Comparison of ENCODE assay signal across 13 cellular contexts in genomic region chr2:64262068-64262467, GRCh38.
DNase-seq lines count a peak whose midpoint lies in the region; ATAC-seq and TF ChIP-seq lines count a peak whose summit lies in the region.
"Had no signal": no experiment of that assay in that cellular context is flagged by ENCODE, and none has a peak within 500 bp of the region (broad histone marks: within the 10 kb centered on the region; RNA-seq: fewer than 3 reads in every experiment).

No MANE protein-coding gene starts in this region.

- no peak for TF ChIP-seq POLR2A in sigmoid colon (IDR thresholded peaks at IDR 0.05)

- H3K4me2 ChIP-seq in mammary epithelial cell (ENCODE audit: insufficient read depth, low read depth, low read length): no peak overlapping the region

- H3K9ac ChIP-seq in mammary epithelial cell (ENCODE audit: insufficient read depth, low read length) (no peak overlapping the region), liver (ENCODE audit: low read depth in 1 of 2, low read length in 2 of 2) (no peak overlapping the region)

- dilution Hi-C loops in mammary epithelial cell (cut with HindIII; ENCODE audit: low sequenced_read_pairs): loop anchor here (5.0 kb wide), 1 partner anchor 40 kb away; no protein-coding TSS in a partner anchor

- H3K9me3 ChIP-seq in mammary epithelial cell (replicated peaks; ENCODE audit: insufficient read depth, low read length) (no peaks in the 10 kb centered on the region), liver (ENCODE audit: control insufficient read depth in 4 of 4, low read length in 3 of 4) (no peaks in the 10 kb centered on the region), sigmoid colon (no peaks in the 10 kb centered on the region)
- H3K9me3 ChIP-seq: gastroesophageal sphincter, lower lobe of right lung, MG63 had no signal

- H2AFZ ChIP-seq in mammary epithelial cell (ENCODE audit: low read depth, low read length): peak overlapping the region; percentile 4

- no peak overlapping the region for H3K27ac Mint-ChIP-seq in stimulated activated naive CD8-positive, alpha-beta T cell treated with anti-CD3 and anti-CD28 coated beads, Interleukin-15, amount 100 ng/mL, for 72 hours
- H3K27ac Mint-ChIP-seq: activated T-cell treated with anti-CD3 and anti-CD28 coated beads, Interleukin-2, amount 50 U/mL, for 24 hours had no signal

- no peak for ATAC-seq in stimulated activated naive CD8-positive, alpha-beta T cell treated with anti-CD3 and anti-CD28 coated beads, Interleukin-15, amount 100 ng/mL, for 72 hours
- ATAC-seq: gastroesophageal sphincter, Panc1 had no signal

- no peaks in the 10 kb centered on the region for H3K9me3 Mint-ChIP-seq in stimulated activated naive CD8-positive, alpha-beta T cell treated with anti-CD3 and anti-CD28 coated beads, Interleukin-15, amount 100 ng/mL, for 72 hours
- H3K9me3 Mint-ChIP-seq: activated T-cell treated with anti-CD3 and anti-CD28 coated beads, Interleukin-2, amount 50 U/mL, for 24 hours had no signal

- no peaks in the 10 kb centered on the region for H4K20me1 ChIP-seq in mammary epithelial cell (ENCODE audit: insufficient read depth, low read length)

- no TSS peak for BruUV-seq in mammary epithelial cell (replicated peaks; lab: Mats Ljungman, UMichigan)

- TF ChIP-seq CTCF in mammary epithelial cell (conservative IDR thresholded peaks at IDR 0.05 in 1 of 2, IDR thresholded peaks at IDR 0.05 in 1 of 2; ENCODE audit: extremely low read depth in 1 of 2, insufficient read depth in 1 of 2, low read depth in 1 of 2, low read length in 2 of 2) (no peak), liver (IDR thresholded peaks at IDR 0.05; ENCODE audit: low read depth, low read length, missing input control) (no peak), sigmoid colon (IDR thresholded peaks at IDR 0.05) (no peak)

- no peak for TF ChIP-seq EP300 in sigmoid colon (IDR thresholded peaks at IDR 0.05)

- H3K4me1 Mint-ChIP-seq in stimulated activated naive CD8-positive, alpha-beta T cell treated with anti-CD3 and anti-CD28 coated beads, Interleukin-15, amount 100 ng/mL, for 72 hours: peaks cover 7% of the 10 kb centered on the region

- H3K27ac ChIP-seq in mammary epithelial cell (ENCODE audit: insufficient read depth, low read depth, low read length) (no peak overlapping the region), liver (ENCODE audit: low read depth in 1 of 2, low read length in 2 of 2) (peak overlapping the region; percentile 22 to 59), substantia nigra (ENCODE audit: low read depth, low read length, poor library complexity, severe bottlenecking) (peak overlapping the region; percentile 46), sigmoid colon (peak overlapping the region in 2 of 4 donors; percentile 26 to 34)

- CTCF ChIA-PET in mammary epithelial cell (lab: Charles Lee; ENCODE audit: low non-redundant PET): no interaction called here

- peak; percentile 28 for DNase-seq in HT1080 (ENCODE audit: low read depth)
- DNase-seq in mammary epithelial cell: no peak
- no peak for DNase-seq in substantia nigra (lab: John Stamatoyannopoulos, UW)
- DNase-seq in kidney glomerular epithelial cell (lab: John Stamatoyannopoulos, UW): no peak
- no peak for DNase-seq in sigmoid colon
- no peak for DNase-seq in stimulated activated naive CD8-positive, alpha-beta T cell treated with anti-CD3 and anti-CD28 coated beads, Interleukin-15, amount 100 ng/mL, for 72 hours
- no peak for DNase-seq in activated CD8-positive, alpha-beta memory T cell treated with anti-CD3 and anti-CD28 coated beads for 24 hours
- DNase-seq: activated T-cell treated with anti-CD3 and anti-CD28 coated beads, Interleukin-2, amount 50 U/mL, for 24 hours; lower lobe of right lung; MG63 had no signal

- H3K27me3 Mint-ChIP-seq in stimulated activated naive CD8-positive, alpha-beta T cell treated with anti-CD3 and anti-CD28 coated beads, Interleukin-15, amount 100 ng/mL, for 72 hours: no peaks in the 10 kb centered on the region
- H3K27me3 Mint-ChIP-seq: activated T-cell treated with anti-CD3 and anti-CD28 coated beads, Interleukin-2, amount 50 U/mL, for 24 hours had no signal

- no peak overlapping the region for H3K4me3 ChIP-seq in mammary epithelial cell (replicated peaks in 1 of 3; ENCODE audit: insufficient read depth in 1 of 3, low read depth in 2 of 3, low read length in 3 of 3)
- no peak overlapping the region for H3K4me3 ChIP-seq in liver (ENCODE audit: low read depth in 1 of 3, low read length in 3 of 3)
- H3K4me3 ChIP-seq in sigmoid colon: no peak overlapping the region
- H3K4me3 ChIP-seq: gastroesophageal sphincter, lower lobe of right lung, MG63 had no signal

- no peaks in the 10 kb centered on the region for H3K79me2 ChIP-seq in mammary epithelial cell (ENCODE audit: insufficient read depth, low read length)

- in situ Hi-C loops in mammary epithelial cell (cut with MboI; ENCODE audit: low sequenced_read_pairs in 2 of 2): no loop called here

- TF ChIP-seq RAD21 in liver (IDR thresholded peaks at IDR 0.05): peak in 1 of 2 donors; percentile 45

- 70% methylated on average over 3 of the region's 3 CpGs for WGBS in mammary epithelial cell (ENCODE audit: low coverage, missing lambda C conversion rate)
- WGBS in liver: 51% methylated on average over 3 of the region's 3 CpGs
- 38 to 67% methylated on average over 3 of the region's 3 CpGs for WGBS in sigmoid colon, 2 donors

- intact Hi-C loops in mammary epithelial cell (cut with micrococcal nuclease) (loop anchor here (5.0 kb wide), 1 partner anchor 50 kb away; no protein-coding TSS in a partner anchor), sigmoid colon (cut with DNase I) (no loop called here)

- H3K36me3 ChIP-seq in mammary epithelial cell (ENCODE audit: insufficient read depth, low read length): no peaks in the 10 kb centered on the region
- H3K36me3 ChIP-seq in liver (ENCODE audit: control insufficient read depth in 4 of 4, insufficient read depth in 3 of 4, low read depth in 1 of 4, low read length in 3 of 4): no peaks in the 10 kb centered on the region
- no peaks in the 10 kb centered on the region for H3K36me3 ChIP-seq in sigmoid colon
- H3K36me3 ChIP-seq: gastroesophageal sphincter, lower lobe of right lung, MG63 had no signal

- H3K27me3 ChIP-seq in mammary epithelial cell (ENCODE audit: insufficient read depth, low read length) (no peaks in the 10 kb centered on the region), liver (ENCODE audit: control insufficient read depth in 4 of 4, insufficient read depth in 4 of 4, low read length in 3 of 4) (no peaks in the 10 kb centered on the region), sigmoid colon (no peaks in the 10 kb centered on the region)
- H3K27me3 ChIP-seq: gastroesophageal sphincter, MG63 had no signal

- no peak overlapping the region for H3K4me3 Mint-ChIP-seq in stimulated activated naive CD8-positive, alpha-beta T cell treated with anti-CD3 and anti-CD28 coated beads, Interleukin-15, amount 100 ng/mL, for 72 hours
- H3K4me3 Mint-ChIP-seq: activated T-cell treated with anti-CD3 and anti-CD28 coated beads, Interleukin-2, amount 50 U/mL, for 24 hours had no signal

- H3K4me1 ChIP-seq in mammary epithelial cell (ENCODE audit: insufficient read depth, low read length) (peaks cover 35% of the 10 kb centered on the region), liver (ENCODE audit: control insufficient read depth in 4 of 4, insufficient read depth in 4 of 4, low read length in 3 of 4) (peaks cover 0 to 10% (median 8%) of the 10 kb centered on the region in 4 donors), sigmoid colon (peaks cover 0 to 7% (median 2%) of the 10 kb centered on the region in 4 donors)

TF ChIP-seq in liver, 16 proteins besides CTCF, POLR2A, EP300 and RAD21 (continues in another document):
- no peak for TF ChIP-seq EGR1 (IDR thresholded peaks at IDR 0.05; ENCODE audit: low read depth in 2 of 2)
- TF ChIP-seq MAX (IDR thresholded peaks at IDR 0.05): no peak
- peak; percentile 60 for TF ChIP-seq HNF4G (IDR thresholded peaks at IDR 0.05)
- peak; percentile 23 for TF ChIP-seq ATF3 (IDR thresholded peaks at IDR 0.05)
- peak in 1 of 2 donors; percentile 39 for TF ChIP-seq GABPA (IDR thresholded peaks at IDR 0.05 in 1 of 2, conservative IDR thresholded peaks at IDR 0.05 in 1 of 2)
- peak; percentile 38 for TF ChIP-seq YY1 (IDR thresholded peaks at IDR 0.05)
- peak; percentile 83 for TF ChIP-seq SP1 (IDR thresholded peaks at IDR 0.05)
- peak; percentile 39 to 55 for TF ChIP-seq RXRA (IDR thresholded peaks at IDR 0.05)
- TF ChIP-seq FOXA2 (IDR thresholded peaks at IDR 0.05): no peak
- TF ChIP-seq HNF4A (conservative IDR thresholded peaks at IDR 0.05): peak; percentile 87 to 88
- peak; percentile 53 to 62 for TF ChIP-seq JUND (IDR thresholded peaks at IDR 0.05)
- TF ChIP-seq REST (IDR thresholded peaks at IDR 0.05): peak; percentile 37
